ENCODE assay signal across 11 cellular contexts in genomic region chr15:97521894-97522293, GRCh38.
DNase-seq lines count a peak whose midpoint lies in the region; ATAC-seq and FAIRE-seq lines count a peak whose summit lies in the region.
"Had no signal": no experiment of that assay in that cellular context is flagged by ENCODE, and none has a peak within 500 bp of the region (broad histone marks: within the 10 kb centered on the region; RNA-seq: fewer than 3 reads in every experiment).

No MANE protein-coding gene starts in this region.

- ATAC-seq in GM19467 (IDR thresholded peaks at IDR 0.05; ENCODE audit: unreplicated experiment) = no peak

- DNase-seq in Ammon's horn (ENCODE audit: low spot score) = peak; percentile 82
- peak; percentile 11 for DNase-seq in OCI-M1 (lab: John Stamatoyannopoulos, UW)
- DNase-seq in frontal cortex (ENCODE audit: low spot score in 2 of 2) = peak; percentile 3 to 20
- DNase-seq in nucleus accumbens (lab: John Stamatoyannopoulos, UW) = peak in 38 of 56 donors; percentile 1 to 71 (median 22)
- no peak for DNase-seq in SW480 (ENCODE audit: low spot score)
- no peak for DNase-seq in OCI-M2 (lab: John Stamatoyannopoulos, UW; ENCODE audit: unreplicated experiment)
- DNase-seq in foreskin melanocyte = no peak
- DNase-seq: activated B cell treated with CpG ODN at 0.5 μM for 24 hours, immature natural killer cell, NCI-H187 had no signal

- FAIRE-seq in frontal cortex (lab: Jason Lieb, UNC) = no peak

Comparison
In these comparisons a context has a peak if more than half of its experiments do, and no peak if none do; other contexts are left out.
1. DNase-seq: peak in Ammon's horn (single experiment), OCI-M1 (single experiment), frontal cortex (2 of 2) and nucleus accumbens (38 of 56); none in SW480 (single experiment), OCI-M2 (single experiment) and foreskin melanocyte (single experiment).